In the genomic region with DNA sequence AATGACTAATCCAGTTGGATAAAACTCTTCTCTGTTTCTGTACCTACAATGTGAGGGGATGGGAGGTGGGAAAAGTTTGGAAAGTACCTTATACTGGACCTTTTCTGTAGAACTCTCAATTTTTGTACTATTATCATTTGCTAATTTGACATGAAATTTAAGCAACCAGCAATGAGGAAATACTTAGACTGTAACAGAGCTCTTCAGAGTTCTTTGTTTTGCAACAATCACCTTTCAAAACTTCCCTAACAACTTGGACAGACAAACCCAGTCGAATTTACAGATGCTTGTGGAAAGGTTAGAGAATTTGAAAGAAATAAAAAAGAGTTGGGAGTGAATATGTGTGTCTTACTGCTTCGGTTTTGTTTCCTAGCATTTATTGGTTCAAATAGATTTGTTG, we compare ENCODE assay signal across 26 cellular contexts. TPM values are rescaled to one million over a fixed set of nuclear protein-coding genes. Genes with fewer than 3 reads are reported as not detected.
A peak's percentile ranks its signal among the peaks of the same experiment; 100 is the strongest.
DNase-seq lines count a peak whose midpoint lies in the region; ATAC-seq and TF ChIP-seq lines count a peak whose summit lies in the region.
"Had no signal": no experiment of that assay in that cellular context is flagged by ENCODE, and none has a peak within 500 bp of the region (broad histone marks: within the 10 kb centered on the region; RNA-seq: fewer than 3 reads in every experiment).

No MANE protein-coding gene starts in this region.

- H3K27ac ChIP-seq in upper lobe of right lung: peak overlapping the region; percentile 55
- H3K27ac ChIP-seq in effector memory CD4-positive, alpha-beta T cell (ENCODE audit: insufficient read depth, low read length, poor library complexity, severe bottlenecking): no peak overlapping the region
- H3K27ac ChIP-seq: 22Rv1, gastrocnemius medialis, left ventricle myocardium inferior, tibial nerve had no signal

- H3K36me3 ChIP-seq in upper lobe of right lung: no peaks in the 10 kb centered on the region
- no peaks in the 10 kb centered on the region for H3K36me3 ChIP-seq in effector memory CD4-positive, alpha-beta T cell (ENCODE audit: control insufficient read depth, insufficient read depth, low read length)
- H3K36me3 ChIP-seq: gastrocnemius medialis, left ventricle myocardium inferior, tibial nerve had no signal

- H3K9me3 ChIP-seq in upper lobe of right lung: peaks cover 9% of the 10 kb centered on the region
- H3K9me3 ChIP-seq in effector memory CD4-positive, alpha-beta T cell (ENCODE audit: control insufficient read depth, low read length): no peaks in the 10 kb centered on the region
- H3K9me3 ChIP-seq: gastrocnemius medialis had no signal

- H3K4me3 Mint-ChIP-seq in activated naive CD8-positive, alpha-beta T cell treated with anti-CD3 and anti-CD28 coated beads, Interleukin-2, amount 50 U/mL, for 24 hours: no peak overlapping the region
- no peak overlapping the region for H3K4me3 Mint-ChIP-seq in activated naive CD8-positive, alpha-beta T cell treated with anti-CD3 and anti-CD28 coated beads for 36 hours
- H3K4me3 Mint-ChIP-seq: CD8-positive, alpha-beta T cell had no signal

- ATAC-seq in activated naive CD8-positive, alpha-beta T cell treated with anti-CD3 and anti-CD28 coated beads, Interleukin-2, amount 50 U/mL, for 24 hours: no peak
- ATAC-seq in upper lobe of right lung: peak; percentile 36
- no peak for ATAC-seq in GM21825 (IDR thresholded peaks at IDR 0.05; ENCODE audit: unreplicated experiment)
- ATAC-seq: CD8-positive, alpha-beta T cell; gastrocnemius medialis; sciatic nerve had no signal

- TF ChIP-seq CTCF in fibroblast of pulmonary artery (IDR thresholded peaks at IDR 0.05; ENCODE audit: low read length, missing control alignments) (no peak), upper lobe of right lung (IDR thresholded peaks at IDR 0.05) (no peak)

- H3K36me3 Mint-ChIP-seq in activated naive CD8-positive, alpha-beta T cell treated with anti-CD3 and anti-CD28 coated beads, Interleukin-2, amount 50 U/mL, for 24 hours (ENCODE audit: low read depth): peaks cover 8% of the 10 kb centered on the region
- H3K36me3 Mint-ChIP-seq in activated naive CD8-positive, alpha-beta T cell treated with anti-CD3 and anti-CD28 coated beads for 36 hours: peaks cover 24% of the 10 kb centered on the region

- DNase-seq in activated naive CD8-positive, alpha-beta T cell treated with anti-CD3 and anti-CD28 coated beads, Interleukin-2, amount 50 U/mL, for 24 hours: no peak
- DNase-seq in activated naive CD8-positive, alpha-beta T cell treated with anti-CD3 and anti-CD28 coated beads for 36 hours: no peak
- DNase-seq in SKM-1 (lab: John Stamatoyannopoulos, UW; ENCODE audit: unreplicated experiment): peak; percentile 68
- peak; percentile 43 for DNase-seq in fibroblast of pulmonary artery (ENCODE audit: low read depth)
- no peak for DNase-seq in upper lobe of right lung
- DNase-seq in effector memory CD4-positive, alpha-beta T cell: no peak
- no peak for DNase-seq in DMS153 (lab: John Stamatoyannopoulos, UW)
- DNase-seq: activated CD4-positive, alpha-beta T cell treated with anti-CD3 and anti-CD28 coated beads, Interleukin-2, amount 50 U/mL, for 48 hours; activated CD4-positive, CD25-positive, alpha-beta regulatory T cell; activated CD8-positive, alpha-beta memory T cell treated with anti-CD3 and anti-CD28 coated beads, Interleukin-2, amount 50 U/mL, for 48 hours; CD8-positive, alpha-beta T cell; gastrocnemius medialis; GOT3; hypothalamus; KBM-7; left ventricle myocardium inferior; MM.1S; NCI-H187; NCI-H69; stimulated activated CD8-positive, alpha-beta memory T cell treated with anti-CD3 and anti-CD28 coated beads, Interleukin-4, amount 100 ng/mL, for 48 hours; T1000 had no signal

- intact Hi-C loops in upper lobe of right lung (cut with DNase I): no loop called here

- H3K27ac Mint-ChIP-seq in activated naive CD8-positive, alpha-beta T cell treated with anti-CD3 and anti-CD28 coated beads, Interleukin-2, amount 50 U/mL, for 24 hours: peak overlapping the region; percentile 47
- no peak overlapping the region for H3K27ac Mint-ChIP-seq in activated naive CD8-positive, alpha-beta T cell treated with anti-CD3 and anti-CD28 coated beads for 36 hours
- H3K27ac Mint-ChIP-seq: activated T-helper 2 cell treated with anti-CD3 and anti-CD28 coated beads, Interferon-gamma antibody, Interleukin-2, Interleukin-4, amounts not matched to agents 10 μg/mL and 5 μg/mL and 100 μg/mL, durations not matched to agents 14 hours and 24 hours and 36 hours; CD8-positive, alpha-beta T cell had no signal

- peaks cover 34% of the 10 kb centered on the region for H3K4me1 Mint-ChIP-seq in activated naive CD8-positive, alpha-beta T cell treated with anti-CD3 and anti-CD28 coated beads, Interleukin-2, amount 50 U/mL, for 24 hours
- peaks cover 24% of the 10 kb centered on the region for H3K4me1 Mint-ChIP-seq in activated naive CD8-positive, alpha-beta T cell treated with anti-CD3 and anti-CD28 coated beads for 36 hours

- H3K27me3 Mint-ChIP-seq in activated naive CD8-positive, alpha-beta T cell treated with anti-CD3 and anti-CD28 coated beads, Interleukin-2, amount 50 U/mL, for 24 hours: no peaks in the 10 kb centered on the region
- H3K27me3 Mint-ChIP-seq in activated naive CD8-positive, alpha-beta T cell treated with anti-CD3 and anti-CD28 coated beads for 36 hours: no peaks in the 10 kb centered on the region

- no peaks in the 10 kb centered on the region for H3K27me3 ChIP-seq in upper lobe of right lung
- no peaks in the 10 kb centered on the region for H3K27me3 ChIP-seq in effector memory CD4-positive, alpha-beta T cell (replicated peaks; ENCODE audit: control insufficient read depth, insufficient read depth, low read length, poor library complexity, severe bottlenecking)
- H3K27me3 ChIP-seq: gastrocnemius medialis, tibial nerve had no signal

- H3K4me1 ChIP-seq in upper lobe of right lung: no peaks in the 10 kb centered on the region
- no peaks in the 10 kb centered on the region for H3K4me1 ChIP-seq in effector memory CD4-positive, alpha-beta T cell (ENCODE audit: control insufficient read depth, insufficient read depth, low read length, poor library complexity, severe bottlenecking)
- H3K4me1 ChIP-seq: gastrocnemius medialis, left ventricle myocardium inferior, tibial nerve had no signal

- H3K4me3 ChIP-seq in fibroblast of pulmonary artery (replicated peaks; ENCODE audit: low read depth, low read length) (no peak overlapping the region), upper lobe of right lung (no peak overlapping the region)
- no peak overlapping the region for H3K4me3 ChIP-seq in effector memory CD4-positive, alpha-beta T cell (ENCODE audit: insufficient read depth, low read depth, low read length, poor library complexity, severe bottlenecking)
- H3K4me3 ChIP-seq: gastrocnemius medialis, left ventricle myocardium inferior, tibial nerve had no signal

- H3K9me3 Mint-ChIP-seq in activated naive CD8-positive, alpha-beta T cell treated with anti-CD3 and anti-CD28 coated beads, Interleukin-2, amount 50 U/mL, for 24 hours: peaks cover 28% of the 10 kb centered on the region
- H3K9me3 Mint-ChIP-seq in activated naive CD8-positive, alpha-beta T cell treated with anti-CD3 and anti-CD28 coated beads for 36 hours: peaks cover 20% of the 10 kb centered on the region

RNA-seq across cellular contexts. Expression of a gene that starts 16.8 kb away (rescaled TPM):
- 1 to 10 TPM; 2.8 to 3.0 TPM for total RNA-seq in activated naive CD8-positive, alpha-beta T cell treated with anti-CD3 and anti-CD28 coated beads for 36 hours
- 7.8 TPM for total RNA-seq in upper lobe of right lung

RNA-seq across cellular contexts. Expression of a gene that starts 45.0 kb away (rescaled TPM):
- total RNA-seq in activated naive CD8-positive, alpha-beta T cell treated with anti-CD3 and anti-CD28 coated beads for 36 hours: 1 to 10 TPM; 5.4 to 5.8 TPM
- 5.7 TPM for total RNA-seq in upper lobe of right lung

Comparison
In these comparisons a context has a peak if more than half of its experiments do, and no peak if none do; other contexts are left out.
1. DNase-seq: peak in SKM-1 (single experiment) and fibroblast of pulmonary artery (single experiment); none in activated naive CD8-positive, alpha-beta T cell treated with anti-CD3 and anti-CD28 coated beads, Interleukin-2, amount 50 U/mL, for 24 hours (single experiment), activated naive CD8-positive, alpha-beta T cell treated with anti-CD3 and anti-CD28 coated beads for 36 hours (single experiment), upper lobe of right lung (single experiment), effector memory CD4-positive, alpha-beta T cell (0 of 3) and DMS153 (single experiment).